Comparison of ENCODE assay signal across 11 cellular contexts in genomic region chr15:74056330-74056729, GRCh38. TPM values are rescaled to one million over a fixed set of nuclear protein-coding genes. Genes with fewer than 3 reads are reported as not detected.
A peak's percentile ranks its signal among the peaks of the same experiment; 100 is the strongest.
DNase-seq lines count a peak whose midpoint lies in the region; ATAC-seq, FAIRE-seq and TF ChIP-seq lines count a peak whose summit lies in the region.
"Not testable (repeated sequence)": the region's sequence is repeated elsewhere in the genome, so short reads cannot be mapped to it uniquely, and the experiment has no call there.
"Had no signal": no experiment of that assay in that cellular context is flagged by ENCODE, and none has a peak within 500 bp of the region (broad histone marks: within the 10 kb centered on the region; RNA-seq: fewer than 3 reads in every experiment).

No MANE protein-coding gene starts in this region.

- not testable (repeated sequence) for H3K4me3 Mint-ChIP-seq in activated T-cell treated with anti-CD3 and anti-CD28 coated beads, Interleukin-2, amount 50 U/mL, for 72 hours; activated naive CD4-positive, alpha-beta T cell treated with anti-CD3 and anti-CD28 coated beads, Interleukin-2, amount 10 ng/mL, durations not matched to agents 7 days and 5 days

- DNase-seq in ELR (ENCODE audit: low read depth) (peak; percentile 34), RKO (ENCODE audit: low spot score) (peak; percentile 40), bronchial epithelial cell (ENCODE audit: low read depth) (peak; percentile 15), posterior vena cava (ENCODE audit: low spot score) (peak; percentile 15)
- peak; percentile 33 for DNase-seq in activated CD4-positive, alpha-beta T cell treated with anti-CD3 and anti-CD28 coated beads for 48 hours
- peak in 1 of 2 donors; percentile 13 for DNase-seq in activated T-cell treated with anti-CD3 and anti-CD28 coated beads, Interleukin-2, amount 50 U/mL, for 72 hours
- DNase-seq in activated naive CD4-positive, alpha-beta T cell treated with anti-CD3 and anti-CD28 coated beads, Interleukin-2, amount 10 ng/mL, durations not matched to agents 7 days and 5 days: peak; percentile 17

- peak; percentile 44 to 62 for ATAC-seq in activated T-cell treated with anti-CD3 and anti-CD28 coated beads, Interleukin-2, amount 50 U/mL, for 72 hours (replicated peaks in 1 of 2)

- not testable (repeated sequence) for TF ChIP-seq CTCF in bronchial epithelial cell (IDR thresholded peaks at IDR 0.05; ENCODE audit: insufficient read depth, low read length, severe bottlenecking)

- H3K9me3 Mint-ChIP-seq in activated T-cell treated with anti-CD3 and anti-CD28 coated beads, Interleukin-2, amount 50 U/mL, for 72 hours; activated naive CD4-positive, alpha-beta T cell treated with anti-CD3 and anti-CD28 coated beads, Interleukin-2, amount 10 ng/mL, durations not matched to agents 7 days and 5 days: not testable (repeated sequence)

- H3K4me3 ChIP-seq in bronchial epithelial cell (ENCODE audit: low read depth, low read length): not testable (repeated sequence)

- peaks cover 24% of the 10 kb centered on the region for H3K4me1 Mint-ChIP-seq in activated T-cell treated with anti-CD3 and anti-CD28 coated beads, Interleukin-2, amount 50 U/mL, for 72 hours (ENCODE audit: low read depth)
- H3K4me1 Mint-ChIP-seq in activated naive CD4-positive, alpha-beta T cell treated with anti-CD3 and anti-CD28 coated beads, Interleukin-2, amount 10 ng/mL, durations not matched to agents 7 days and 5 days: peaks cover 38% of the 10 kb centered on the region

- not testable (repeated sequence) for H3K36me3 Mint-ChIP-seq in activated T-cell treated with anti-CD3 and anti-CD28 coated beads, Interleukin-2, amount 50 U/mL, for 72 hours (ENCODE audit: insufficient read depth in 2 of 2); activated naive CD4-positive, alpha-beta T cell treated with anti-CD3 and anti-CD28 coated beads, Interleukin-2, amount 10 ng/mL, durations not matched to agents 7 days and 5 days

- CTCF ChIA-PET in activated naive CD4-positive, alpha-beta T cell treated with anti-CD3 and anti-CD28 coated beads, Interleukin-2, amount 10 ng/mL, durations not matched to agents 7 days and 5 days (lab: Charles Lee): not testable (repeated sequence)

- H3K36me3 ChIP-seq in bronchial epithelial cell (ENCODE audit: control insufficient read depth, insufficient read depth, low read length): not testable (repeated sequence)

- not testable (repeated sequence) for H3K27me3 ChIP-seq in bronchial epithelial cell (ENCODE audit: control insufficient read depth, insufficient read depth, low read length)

- not testable (repeated sequence) for H3K27me3 Mint-ChIP-seq in activated T-cell treated with anti-CD3 and anti-CD28 coated beads, Interleukin-2, amount 50 U/mL, for 72 hours (ENCODE audit: low read depth)
- peaks cover 22% of the 10 kb centered on the region for H3K27me3 Mint-ChIP-seq in activated naive CD4-positive, alpha-beta T cell treated with anti-CD3 and anti-CD28 coated beads, Interleukin-2, amount 10 ng/mL, durations not matched to agents 7 days and 5 days

- intact Hi-C loops in posterior vena cava (cut with DNase I): loop anchor here in 1 of 2 donors (5.0 kb wide), 1 partner anchor 76 kb away; the partner anchor contains the start of gene ISLR2

- FAIRE-seq in bronchial epithelial cell (lab: Jason Lieb, UNC): not testable (repeated sequence)

- not testable (repeated sequence) for H3K27ac Mint-ChIP-seq in activated T-cell treated with anti-CD3 and anti-CD28 coated beads, Interleukin-2, amount 50 U/mL, for 72 hours; activated naive CD4-positive, alpha-beta T cell treated with anti-CD3 and anti-CD28 coated beads, Interleukin-2, amount 10 ng/mL, durations not matched to agents 7 days and 5 days

RNA-seq across cellular contexts. Expression of gene GOLGA6A, which starts 26.0 kb away (rescaled TPM):
- total RNA-seq in activated T-cell treated with anti-CD3 and anti-CD28 coated beads, Interleukin-2, amount 50 U/mL, for 72 hours: under 1 TPM; 0.46 to 0.53 TPM
- 0.13 TPM in 1 of 2 replicates, not detected in the other for total RNA-seq in bronchial epithelial cell
- total RNA-seq in posterior vena cava: under 1 TPM in 1 of 2 donors, not detected in 1; 0.24 TPM
- total RNA-seq: A673, Calu3, Daoy, HFFc6 had no signal
